Comparison of ENCODE assay signal across 7 cellular contexts in genomic region chr9:70340572-70340971, GRCh38.
A peak's percentile ranks its signal among the peaks of the same experiment; 100 is the strongest.
DNase-seq lines count a peak whose midpoint lies in the region; ATAC-seq and TF ChIP-seq lines count a peak whose summit lies in the region.

No MANE protein-coding gene starts in this region.

- H3K4me3 ChIP-seq in GM12865 (ENCODE audit: low read depth, low read length), result no peak overlapping the region
- H3K4me3 ChIP-seq in epithelial cell of esophagus (ENCODE audit: low read length), result no peak overlapping the region
- H3K4me3 ChIP-seq in psoas muscle, result no peak overlapping the region

- 0% methylated on average over 1 of the region's 1 CpG for WGBS in psoas muscle, 3 donors

- no peak overlapping the region for H3K27ac ChIP-seq in psoas muscle

- no peak for DNase-seq in GM12865 (ENCODE audit: low read depth)
- DNase-seq in NCI-H2171 treated with DMSO at 0.1 percent for 48 hours (lab: John Stamatoyannopoulos, UW), result peak; percentile 34
- DNase-seq in epithelial cell of esophagus (ENCODE audit: low read depth), result peak; percentile 21
- DNase-seq in psoas muscle, result no peak
- DNase-seq in activated effector memory CD4-positive, alpha-beta T cell treated with anti-CD3 and anti-CD28 coated beads, Interleukin-2, amount 50 U/mL, for 16 hours, result no peak
- DNase-seq in COLO668 (lab: John Stamatoyannopoulos, UW; ENCODE audit: unreplicated experiment), result no peak
- DNase-seq in epidermal melanocyte (ENCODE audit: insufficient read length, low spot score), result no peak

- TF ChIP-seq CTCF in GM12865 (IDR thresholded peaks at IDR 0.05; ENCODE audit: insufficient read depth, low read depth, low read length, missing control alignments) (peak; percentile 12), epithelial cell of esophagus (IDR thresholded peaks at IDR 0.05; ENCODE audit: insufficient read depth, low read depth, low read length, missing control alignments) (peak; percentile 19), psoas muscle (IDR thresholded peaks at IDR 0.05) (peak; percentile 54)

- no peaks in the 10 kb centered on the region for H3K27me3 ChIP-seq in psoas muscle (ENCODE audit: insufficient read depth in 3 of 3, low read length in 2 of 3)

- no peaks in the 10 kb centered on the region for H3K4me1 ChIP-seq in psoas muscle

- intact Hi-C loops in psoas muscle (cut with DNase I), result loop anchor here (10.0 kb wide), 2 partner anchors 56 to 174 kb away; no protein-coding TSS in a partner anchor

- no peaks in the 10 kb centered on the region for H3K9me3 ChIP-seq in psoas muscle

- peaks cover 3 to 20% of the 10 kb centered on the region in 2 donors for H3K36me3 ChIP-seq in psoas muscle (ENCODE audit: insufficient read depth in 1 of 2, low read depth in 1 of 2)

- ATAC-seq in psoas muscle, result no peak

Comparison
In these comparisons a context has a peak if more than half of its experiments do, and no peak if none do; other contexts are left out.
1. DNase-seq: peak in NCI-H2171 treated with DMSO at 0.1 percent for 48 hours (single experiment) and epithelial cell of esophagus (single experiment); none in GM12865 (single experiment), psoas muscle (0 of 2), activated effector memory CD4-positive, alpha-beta T cell treated with anti-CD3 and anti-CD28 coated beads, Interleukin-2, amount 50 U/mL, for 16 hours (single experiment), COLO668 (single experiment) and epidermal melanocyte (single experiment).
2. Peak in every context shown above with its lines, with median percentiles within 50 percentile points of each other: CTCF ChIP-seq.